ENCODE assay signal across 15 cellular contexts in genomic region chr3:183342824-183343223, GRCh38.
"Had no signal": no experiment of that assay in that cellular context is flagged by ENCODE, and none has a peak within 500 bp of the region (broad histone marks: within the 10 kb centered on the region; RNA-seq: fewer than 3 reads in every experiment).

No MANE protein-coding gene starts in this region.

- H3K4me3 ChIP-seq: ascending aorta, lower lobe of right lung, sigmoid colon, thyroid gland had no signal

- H3K36me3 ChIP-seq: ascending aorta, lower lobe of right lung, sigmoid colon, thyroid gland had no signal

- H3K4me1 Mint-ChIP-seq: activated B cell treated with CpG ODN at 0.5 μM for 24 hours; stimulated activated memory B cell treated with anti-CD40 and anti-IgM and Interleukin-4, amounts not matched to agents 10 μg/mL and 1 μg/mL and 100 μg/mL, for 72 hours had no signal

- H3K27ac Mint-ChIP-seq: activated B cell treated with CpG ODN at 0.5 μM for 24 hours; activated T-helper 1 cell treated with anti-CD3 and anti-CD28 coated beads, Interleukin-12 subunit alpha, Interleukin-12 subunit beta, Interleukin-2, Interleukin-4 antibody, amounts not matched to agents 30 ng/mL and 10 ng/mL and 1 ng/mL, durations not matched to agents 14 hours and 24 hours and 36 hours; nephron; stimulated activated memory B cell treated with anti-CD40 and anti-IgM and Interleukin-4, amounts not matched to agents 10 μg/mL and 1 μg/mL and 100 μg/mL, for 72 hours had no signal

- ATAC-seq: lower lobe of right lung; stimulated activated memory B cell treated with anti-CD40 and anti-IgM and Interleukin-4, amounts not matched to agents 10 μg/mL and 1 μg/mL and 100 μg/mL, for 72 hours had no signal

- H3K27me3 ChIP-seq: ascending aorta, sigmoid colon, thyroid gland had no signal

- H3K4me3 Mint-ChIP-seq: activated B cell treated with CpG ODN at 0.5 μM for 24 hours; activated T-helper 1 cell treated with anti-CD3 and anti-CD28 coated beads, Interleukin-12 subunit alpha, Interleukin-12 subunit beta, Interleukin-2, Interleukin-4 antibody, amounts not matched to agents 30 ng/mL and 10 ng/mL and 1 ng/mL, durations not matched to agents 14 hours and 24 hours and 36 hours; nephron; stimulated activated memory B cell treated with anti-CD40 and anti-IgM and Interleukin-4, amounts not matched to agents 10 μg/mL and 1 μg/mL and 100 μg/mL, for 72 hours had no signal

- DNase-seq: activated B cell treated with CpG ODN at 0.5 μM for 24 hours; activated CD4-positive, alpha-beta T cell treated with anti-CD3 and anti-CD28 coated beads for 48 hours; cerebellar nuclear complex; cortex of kidney; hypothalamus; lower lobe of right lung; nucleus accumbens; sigmoid colon; stimulated activated CD4-positive, alpha-beta T cell treated with anti-CD3 and anti-CD28 coated beads, Interleukin-4, amount 100 ng/mL, for 4 hours; T-helper 9 cell; thyroid gland had no signal

- H3K4me1 ChIP-seq: ascending aorta, lower lobe of right lung, sigmoid colon, thyroid gland had no signal

- H3K9me3 ChIP-seq: lower lobe of right lung, thyroid gland had no signal

- H3K27ac ChIP-seq: ascending aorta, lower lobe of right lung, sigmoid colon, thyroid gland had no signal
